ENCODE assay signal across 27 cellular contexts in genomic region chr2:25988134-25988533, GRCh38.
"Had no signal": no experiment of that assay in that cellular context is flagged by ENCODE, and none has a peak within 500 bp of the region (broad histone marks: within the 10 kb centered on the region; RNA-seq: fewer than 3 reads in every experiment).

No MANE protein-coding gene starts in this region.

- H3K9me3 ChIP-seq: heart left ventricle, left ventricle myocardium inferior, neutrophil, ovary, prostate gland, suprapubic skin, thoracic aorta, tibial artery, upper lobe of right lung had no signal

- DNase-seq: heart left ventricle; hypothalamus; immature natural killer cell; left ventricle myocardium inferior; naive thymus-derived CD8-positive, alpha-beta T cell; occipital lobe; ovary; retina; right cardiac atrium; stimulated activated CD4-positive, alpha-beta T cell treated with anti-CD3 and anti-CD28 coated beads, Interleukin-4, amount 100 ng/mL, for 24 hours; stimulated activated naive CD4-positive, alpha-beta T cell; tibial artery; trophoblast cell; upper lobe of right lung had no signal

- H3K36me3 ChIP-seq: heart left ventricle, left ventricle myocardium inferior, neural progenitor cell, neutrophil, ovary, prostate gland, suprapubic skin, thoracic aorta, tibial artery, upper lobe of right lung had no signal

- H3K4me3 Mint-ChIP-seq: immature natural killer cell; naive thymus-derived CD8-positive, alpha-beta T cell; nephron; neural progenitor cell; stimulated activated effector memory CD8-positive, alpha-beta T cell treated with anti-CD3 and anti-CD28 coated beads, Interleukin-12 subunit alpha, Interleukin-12 subunit beta, amount 100 ng/mL, for 72 hours; stimulated activated naive CD8-positive, alpha-beta T cell treated with anti-CD3 and anti-CD28 coated beads, Interleukin-15, Interleukin-2, amounts not matched to agents 100 ng/mL and 50 ng/mL, for 24 hours had no signal

- H3K27ac ChIP-seq: heart left ventricle, left ventricle myocardium inferior, neural progenitor cell, neutrophil, ovary, prostate gland, skin epidermis, suprapubic skin, thoracic aorta, tibial artery, upper lobe of right lung had no signal

- FAIRE-seq: islet of Langerhans, urothelium cell line had no signal

- H3K4me3 ChIP-seq: heart left ventricle, left ventricle myocardium inferior, lung, neural progenitor cell, ovary, prostate gland, skin epidermis, suprapubic skin, thoracic aorta, tibial artery, upper lobe of right lung had no signal

- H3K4me1 ChIP-seq: neural progenitor cell, prostate gland, upper lobe of right lung had no signal

- ATAC-seq: heart left ventricle; naive thymus-derived CD8-positive, alpha-beta T cell; right cardiac atrium; sciatic nerve; stimulated activated effector memory CD8-positive, alpha-beta T cell treated with anti-CD3 and anti-CD28 coated beads, Interleukin-12 subunit alpha, Interleukin-12 subunit beta, amount 100 ng/mL, for 72 hours; upper lobe of right lung had no signal

- H3K27ac Mint-ChIP-seq: immature natural killer cell; nephron; neural progenitor cell; stimulated activated effector memory CD8-positive, alpha-beta T cell treated with anti-CD3 and anti-CD28 coated beads, Interleukin-12 subunit alpha, Interleukin-12 subunit beta, amount 100 ng/mL, for 72 hours; stimulated activated naive CD8-positive, alpha-beta T cell treated with anti-CD3 and anti-CD28 coated beads, Interleukin-15, Interleukin-2, amounts not matched to agents 100 ng/mL and 50 ng/mL, for 24 hours had no signal

- H3K9ac ChIP-seq: neural progenitor cell had no signal

- H3K9me3 Mint-ChIP-seq: immature natural killer cell; naive thymus-derived CD8-positive, alpha-beta T cell; nephron; neural progenitor cell; stimulated activated effector memory CD8-positive, alpha-beta T cell treated with anti-CD3 and anti-CD28 coated beads, Interleukin-12 subunit alpha, Interleukin-12 subunit beta, amount 100 ng/mL, for 72 hours; stimulated activated naive CD8-positive, alpha-beta T cell treated with anti-CD3 and anti-CD28 coated beads, Interleukin-15, Interleukin-2, amounts not matched to agents 100 ng/mL and 50 ng/mL, for 24 hours had no signal

- H3K36me3 Mint-ChIP-seq: immature natural killer cell; naive thymus-derived CD8-positive, alpha-beta T cell; neural progenitor cell; stimulated activated effector memory CD8-positive, alpha-beta T cell treated with anti-CD3 and anti-CD28 coated beads, Interleukin-12 subunit alpha, Interleukin-12 subunit beta, amount 100 ng/mL, for 72 hours had no signal

- H3K27me3 Mint-ChIP-seq: naive thymus-derived CD8-positive, alpha-beta T cell; stimulated activated naive CD8-positive, alpha-beta T cell treated with anti-CD3 and anti-CD28 coated beads, Interleukin-15, Interleukin-2, amounts not matched to agents 100 ng/mL and 50 ng/mL, for 24 hours had no signal

- H3K4me2 ChIP-seq: neural progenitor cell had no signal

- H3K27me3 ChIP-seq: heart left ventricle, neural progenitor cell, neutrophil, ovary, suprapubic skin, tibial artery, upper lobe of right lung had no signal

- H2AFZ ChIP-seq: neural progenitor cell had no signal
